ENCODE assay signal across 20 cellular contexts in genomic region chr12:944201-944600, GRCh38. TPM values are rescaled to one million over a fixed set of nuclear protein-coding genes. Genes with fewer than 3 reads are reported as not detected.
A peak's percentile ranks its signal among the peaks of the same experiment; 100 is the strongest.
DNase-seq lines count a peak whose midpoint lies in the region; ATAC-seq and TF ChIP-seq lines count a peak whose summit lies in the region.
"Had no signal": no experiment of that assay in that cellular context is flagged by ENCODE, and none has a peak within 500 bp of the region (broad histone marks: within the 10 kb centered on the region; RNA-seq: fewer than 3 reads in every experiment).

No MANE protein-coding gene starts in this region.

- H2BK120ac ChIP-seq in IMR-90 (ENCODE audit: low read depth, low read length), result no peak overlapping the region

- no peaks in the 10 kb centered on the region for H3K27me3 Mint-ChIP-seq in activated naive CD8-positive, alpha-beta T cell
- peaks cover 5% of the 10 kb centered on the region for H3K27me3 Mint-ChIP-seq in nephron progenitor cell (ENCODE audit: low read depth, poor library complexity)

- H3K18ac ChIP-seq in IMR-90 (ENCODE audit: low read depth, low read length), result no peak overlapping the region

- no peak for TF ChIP-seq CTCF in IMR-90 (conservative IDR thresholded peaks at IDR 0.05; ENCODE audit: low read depth, low read length)
- no peak for TF ChIP-seq CTCF in nephron progenitor cell (IDR thresholded peaks at IDR 0.05)

- peaks cover 17 to 60% of the 10 kb centered on the region in 2 experiments for H3K79me1 ChIP-seq in IMR-90 (ENCODE audit: low read depth in 1 of 2, low read length in 2 of 2)

- H2BK5ac ChIP-seq in IMR-90 (ENCODE audit: low read depth, low read length, poor library complexity, severe bottlenecking), result no peak overlapping the region

- no peak overlapping the region for H3K9ac ChIP-seq in IMR-90 (ENCODE audit: low read depth, low read length)

- H3K9me3 ChIP-seq in IMR-90 (ENCODE audit: control insufficient read depth, insufficient read depth, low read length), result no peaks in the 10 kb centered on the region
- H3K9me3 ChIP-seq: ascending aorta, sigmoid colon, thoracic aorta had no signal

- H2BK20ac ChIP-seq in IMR-90 (ENCODE audit: low read depth, low read length), result no peak overlapping the region

- 94% methylated on average over 2 of the region's 8 CpGs; no CpG with 5 or more reads in 1 of the 2 experiments for WGBS in IMR-90 (ENCODE audit: extremely low coverage in 2 of 2, insufficient read length in 1 of 2), 2 experiments

- no peak overlapping the region for H2AFZ ChIP-seq in IMR-90 (replicated peaks; ENCODE audit: low read length, poor library complexity)

- H4K8ac ChIP-seq in IMR-90 (ENCODE audit: low read depth in 2 of 2, low read length in 2 of 2), result no peak overlapping the region

- 0 out of 2 replicates have a peak, but pooled peaks cover 4% of the 10 kb centered on the region for H4K20me1 ChIP-seq in IMR-90 (ENCODE audit: insufficient read depth, low read length)

- no peak overlapping the region for H4K5ac ChIP-seq in IMR-90 (ENCODE audit: low read depth, low read length)

- H3K36me3 ChIP-seq in IMR-90 (ENCODE audit: control insufficient read depth, insufficient read depth, low read length), result peaks cover 3% of the 10 kb centered on the region; the same call in 1 of the 2 replicates

- H3K4me1 ChIP-seq in IMR-90 (ENCODE audit: control insufficient read depth, insufficient read depth, low read length), result peaks cover 4% of the 10 kb centered on the region

- H2BK15ac ChIP-seq in IMR-90 (ENCODE audit: low read depth, low read length), result no peak overlapping the region

- H3K9me3 Mint-ChIP-seq in activated naive CD8-positive, alpha-beta T cell (ENCODE audit: low read depth), result no peaks in the 10 kb centered on the region
- H3K9me3 Mint-ChIP-seq in nephron progenitor cell, result no peaks in the 10 kb centered on the region

- no peak overlapping the region for H4K91ac ChIP-seq in IMR-90 (ENCODE audit: insufficient read depth, low read depth, low read length)

- no peak overlapping the region for H3K27ac ChIP-seq in IMR-90 (ENCODE audit: insufficient read depth, low read length)
- H3K27ac ChIP-seq: ascending aorta, sigmoid colon, thoracic aorta had no signal

- dilution Hi-C loops in IMR-90 (cut with HindIII; ENCODE audit: low sequenced_read_pairs, unreplicated experiment), result no loop called here

- H3K4me3 Mint-ChIP-seq in activated naive CD8-positive, alpha-beta T cell, result no peak overlapping the region
- no peak overlapping the region for H3K4me3 Mint-ChIP-seq in nephron progenitor cell

- CTCF ChIA-PET in IMR-90 (lab: Yijun Ruan, JAX), result no interaction called here

- no peaks in the 10 kb centered on the region for H3K27me3 ChIP-seq in IMR-90 (ENCODE audit: control insufficient read depth, insufficient read depth, low read length)
- H3K27me3 ChIP-seq: ascending aorta, sigmoid colon had no signal

- peaks cover 40% of the 10 kb centered on the region for H3K4me1 Mint-ChIP-seq in activated naive CD8-positive, alpha-beta T cell (ENCODE audit: low read depth)
- peaks cover 37% of the 10 kb centered on the region for H3K4me1 Mint-ChIP-seq in nephron progenitor cell

- no peak for TF ChIP-seq RAD21 in IMR-90 (IDR thresholded peaks at IDR 0.05; ENCODE audit: low read length)

- intact Hi-C loops in IMR-90 (cut with micrococcal nuclease), result loop anchor here (10.0 kb wide), 1 partner anchor 151 kb away; no protein-coding TSS in a partner anchor

- no peak for TF ChIP-seq POLR2A in IMR-90 (IDR thresholded peaks at IDR 0.05; ENCODE audit: low read depth, low read length)

- POLR2A ChIA-PET in IMR-90 (lab: Charles Lee; ENCODE audit: unreplicated experiment), result no interaction called here

- no peak overlapping the region for H3K56ac ChIP-seq in IMR-90 (ENCODE audit: extremely low read depth, insufficient read depth, low read length)

- peaks cover 16% of the 10 kb centered on the region for H3K36me3 Mint-ChIP-seq in activated naive CD8-positive, alpha-beta T cell
- H3K36me3 Mint-ChIP-seq in nephron progenitor cell (ENCODE audit: low read depth), result peaks cover 58% of the 10 kb centered on the region

- DNase-seq in activated effector memory CD4-positive, alpha-beta T cell treated with anti-CD3 and anti-CD28 coated beads, Interleukin-2, amount 50 U/mL, for 16 hours, result peak; percentile 53
- DNase-seq in activated effector memory CD4-positive, alpha-beta T cell treated with Interleukin-2 at 50 U/mL for 16 hours, result no peak
- DNase-seq in IMR-90 (no peak), nephron progenitor cell (no peak), DMS79 (lab: John Stamatoyannopoulos, UW) (no peak), cerebellum (ENCODE audit: low spot score) (no peak)
- DNase-seq: activated CD4-positive, CD25-positive, alpha-beta regulatory T cell; erythroblast; GF-D8; glutamatergic neuron; mesenchymal stem cell; NCI-H1436 treated with DMSO at 0.1 percent for 48 hours; NCI-H2227 treated with DMSO at 0.1 percent for 48 hours; RPMI8226; sigmoid colon; stimulated activated CD4-positive, alpha-beta T cell treated with anti-CD3 and anti-CD28 coated beads, Interleukin-2, amount 100 ng/mL, for 24 hours had no signal

- H2AK5ac ChIP-seq in IMR-90 (ENCODE audit: low read depth, low read length), result no peak overlapping the region; the same call in 1 of the 2 replicates

- no peak for ATAC-seq in IMR-90 (ENCODE audit: low read depth)
- no peak for ATAC-seq in GM21786 (IDR thresholded peaks at IDR 0.05; ENCODE audit: unreplicated experiment)

- peak overlapping the region; percentile 68 for H3K27ac Mint-ChIP-seq in activated naive CD8-positive, alpha-beta T cell
- H3K27ac Mint-ChIP-seq in nephron progenitor cell, result peak overlapping the region; percentile 10

- H3K9me1 ChIP-seq in IMR-90 (ENCODE audit: insufficient read depth, low read length), result peaks cover 3% of the 10 kb centered on the region; the same call in 1 of the 2 replicates

- BruUV-seq in IMR-90 (replicated peaks; lab: Mats Ljungman, UMichigan), result no TSS peak

- no peak overlapping the region for H3K4ac ChIP-seq in IMR-90 (ENCODE audit: low read depth, low read length)

- H3K4me2 ChIP-seq in IMR-90 (ENCODE audit: low read depth, low read length), result no peak overlapping the region

- no peak overlapping the region for H3K23ac ChIP-seq in IMR-90 (ENCODE audit: low read depth, low read length)

- H3K4me3 ChIP-seq in IMR-90 (ENCODE audit: insufficient read depth, low read depth, low read length), result no peak overlapping the region
- H3K4me3 ChIP-seq: ascending aorta, sigmoid colon, thoracic aorta had no signal

- peak overlapping the region; percentile 55 for H2AK9ac ChIP-seq in IMR-90 (replicated peaks; ENCODE audit: low read depth, low read length, poor library complexity)

- in situ Hi-C loops in IMR-90 (cut with MboI; ENCODE audit: low sequenced_read_pairs), result no loop called here

- H3K14ac ChIP-seq in IMR-90 (replicated peaks; ENCODE audit: low read depth, low read length), result no peak overlapping the region

TF ChIP-seq in IMR-90, 13 proteins besides CTCF, POLR2A, EP300 and RAD21:
- TF ChIP-seq RCOR1 (IDR thresholded peaks at IDR 0.05; ENCODE audit: insufficient replicate concordance, low read length) (no peak), CEBPB (IDR thresholded peaks at IDR 0.05; ENCODE audit: low read depth, low read length) (no peak), MAFK (IDR thresholded peaks at IDR 0.05; ENCODE audit: low read depth, low read length) (no peak), FOS (IDR thresholded peaks at IDR 0.05; ENCODE audit: low read depth, low read length) (no peak), CHD1 (IDR thresholded peaks at IDR 0.05; ENCODE audit: low read depth, low read length) (no peak), BHLHE40 (IDR thresholded peaks at IDR 0.05; ENCODE audit: low read depth, low read length) (no peak), NFE2L2 (IDR thresholded peaks at IDR 0.05; ENCODE audit: low read depth, low read length) (no peak), MAZ (IDR thresholded peaks at IDR 0.05; ENCODE audit: borderline replicate concordance, low read depth, low read length) (no peak), RFX5 (IDR thresholded peaks at IDR 0.05; ENCODE audit: low read depth, low read length) (no peak), SMC3 (IDR thresholded peaks at IDR 0.05; ENCODE audit: low read depth, low read length) (no peak), USF2 (IDR thresholded peaks at IDR 0.05; ENCODE audit: low read depth, low read length) (no peak), ELK1 (IDR thresholded peaks at IDR 0.05; ENCODE audit: borderline replicate concordance, low read depth, low read length) (no peak), MXI1 (IDR thresholded peaks at IDR 0.05; ENCODE audit: borderline replicate concordance, low read depth, low read length) (no peak)

RNA-seq across cellular contexts. Expression of gene RAD52, which starts 5.3 kb away (rescaled TPM):
- total RNA-seq in IMR-90 (2012; rRNA removed) (9.7 and 11.3 TPM in 2 replicates), cerebellum (26.5 TPM)
- polyA plus RNA-seq in IMR-90 (2012; rRNA removed), result 9.3 and 10.7 TPM in 2 replicates
- polyA plus RNA-seq in IMR-90 (2012; cell fraction: cytosol; rRNA removed), result 3.9 and 5.7 TPM in 2 replicates
- polyA plus RNA-seq in IMR-90 (2012; cell fraction: nucleus; rRNA removed; ENCODE audit: low replicate concordance), result 42.8 and 44.2 TPM in 2 replicates

RNA-seq across cellular contexts. Expression of gene ERC1, which starts 46.8 kb away (rescaled TPM):
- 25.6 and 27.8 TPM in 2 replicates for total RNA-seq in IMR-90 (2012; rRNA removed)
- polyA plus RNA-seq in IMR-90 (2012; rRNA removed), result 11.2 and 11.6 TPM in 2 replicates
- 3.9 and 5.0 TPM in 2 replicates for polyA plus RNA-seq in IMR-90 (2012; cell fraction: cytosol; rRNA removed)
- polyA plus RNA-seq in IMR-90 (2012; cell fraction: nucleus; rRNA removed; ENCODE audit: low replicate concordance), result 4.5 and 8.7 TPM in 2 replicates
- total RNA-seq in cerebellum, result 92.5 TPM
